14 cellular contexts compared by ENCODE assay signal in genomic region chr11:77548552-77549439, GRCh38. TPM values are rescaled to one million over a fixed set of nuclear protein-coding genes. Genes with fewer than 3 reads are reported as not detected.
DNase-seq lines count a peak whose midpoint lies in the region; ATAC-seq and TF ChIP-seq lines count a peak whose summit lies in the region.
"Had no signal": no experiment of that assay in that cellular context is flagged by ENCODE, and none has a peak within 500 bp of the region (broad histone marks: within the 10 kb centered on the region; RNA-seq: fewer than 3 reads in every experiment).

No MANE protein-coding gene starts in this region.

- H3K9me3 ChIP-seq in GM23248 (ENCODE audit: low read depth) (no peaks in the 10 kb centered on the region), MG63 (peaks cover 5% of the 10 kb centered on the region)
- H3K9me3 ChIP-seq: BE2C, psoas muscle, vagina had no signal

- ATAC-seq in GM19328 (IDR thresholded peaks at IDR 0.05; ENCODE audit: unreplicated experiment), result no peak

- no peaks in the 10 kb centered on the region for H3K9me2 ChIP-seq in GM23248 (ENCODE audit: insufficient read depth)

- no peaks in the 10 kb centered on the region for H3K27me3 Mint-ChIP-seq in glutamatergic neuron (ENCODE audit: unreplicated experiment)
- H3K27me3 Mint-ChIP-seq: memory B cell had no signal

- no peaks in the 10 kb centered on the region for H3K27me3 ChIP-seq in GM23248 (replicated peaks; ENCODE audit: insufficient read depth)
- H3K27me3 ChIP-seq in MG63, result no peaks in the 10 kb centered on the region
- H3K27me3 ChIP-seq: BE2C, vagina had no signal

- peaks cover 2% of the 10 kb centered on the region for H3K9me3 Mint-ChIP-seq in glutamatergic neuron (ENCODE audit: unreplicated experiment)
- H3K9me3 Mint-ChIP-seq: activated naive CD4-positive, alpha-beta T cell treated with anti-CD3 and anti-CD28 coated beads for 36 hours had no signal

- no peaks in the 10 kb centered on the region for H3F3A ChIP-seq in GM23248 (ENCODE audit: insufficient read depth)

- no peak overlapping the region for H3K27ac ChIP-seq in GM23248
- H3K27ac ChIP-seq: psoas muscle, vagina had no signal

- no peaks in the 10 kb centered on the region for H3K36me3 ChIP-seq in GM23248 (ENCODE audit: low read depth)
- H3K36me3 ChIP-seq in MG63, result no peaks in the 10 kb centered on the region
- H3K36me3 ChIP-seq: BE2C, vagina had no signal

- peak; percentile 23 for TF ChIP-seq CTCF in glutamatergic neuron (IDR thresholded peaks at IDR 0.05; ENCODE audit: partially characterized antibody, unreplicated experiment)

- peaks cover 4% of the 10 kb centered on the region for H3K4me1 Mint-ChIP-seq in glutamatergic neuron (ENCODE audit: low read depth, unreplicated experiment)

- no peaks in the 10 kb centered on the region for H3K36me3 Mint-ChIP-seq in glutamatergic neuron (ENCODE audit: unreplicated experiment)
- H3K36me3 Mint-ChIP-seq: memory B cell had no signal

- H3K79me2 ChIP-seq in GM23248 (ENCODE audit: insufficient read depth), result no peaks in the 10 kb centered on the region

- H3K9ac ChIP-seq in GM23248, result no peak overlapping the region

- no peak for DNase-seq in GM23248
- peak; percentile 24 for DNase-seq in SK-MEL-5 (ENCODE audit: low read depth, low spot score)
- no peak for DNase-seq in glutamatergic neuron
- DNase-seq in pons (ENCODE audit: low spot score), result peak; percentile 11
- no peak for DNase-seq in NCI-H2171 (lab: John Stamatoyannopoulos, UW)
- DNase-seq in HUDEP-2 (lab: John Stamatoyannopoulos, UW; ENCODE audit: unreplicated experiment in 76 of 76), result no peak
- no peak for DNase-seq in MG63
- DNase-seq: psoas muscle; stimulated activated CD4-positive, alpha-beta T cell treated with anti-CD3 and anti-CD28 coated beads, Interleukin-2, amount 100 ng/mL, for 24 hours had no signal

- in situ Hi-C loops in GM23248 (cut with MboI), result no loop called here
- in situ Hi-C loops in SK-MEL-5 (cut with HindIII; ENCODE audit: low pct_unique_long_range_greater_than_20kb, low sequenced_read_pairs), result no loop called here

- H3K4me2 ChIP-seq in GM23248 (ENCODE audit: unreplicated experiment), result no peak overlapping the region

- no peaks in the 10 kb centered on the region for H4K20me1 ChIP-seq in GM23248 (ENCODE audit: insufficient read depth)

- H2AFZ ChIP-seq in GM23248, result peak overlapping the region; percentile 70

- 47 to 54% methylated on average over 6 of the region's 6 CpGs for WGBS in GM23248 (ENCODE audit: low coverage in 1 of 2, low lambda C conversion rate in 2 of 2, missing lambda C conversion rate in 2 of 2), 2 experiments

- H3K4me3 ChIP-seq in GM23248 (no peak overlapping the region), MG63 (no peak overlapping the region)
- H3K4me3 ChIP-seq: psoas muscle, vagina had no signal

- no peak overlapping the region for H3K4me3 Mint-ChIP-seq in glutamatergic neuron (ENCODE audit: unreplicated experiment)
- H3K4me3 Mint-ChIP-seq: activated naive CD4-positive, alpha-beta T cell treated with anti-CD3 and anti-CD28 coated beads for 36 hours; memory B cell had no signal

- no peak overlapping the region for H3K27ac Mint-ChIP-seq in glutamatergic neuron (ENCODE audit: unreplicated experiment)
- H3K27ac Mint-ChIP-seq: activated naive CD4-positive, alpha-beta T cell treated with anti-CD3 and anti-CD28 coated beads for 36 hours; memory B cell had no signal

- no peaks in the 10 kb centered on the region for H3K4me1 ChIP-seq in GM23248 (ENCODE audit: insufficient read depth)
- H3K4me1 ChIP-seq: BE2C, psoas muscle, vagina had no signal

RNA-seq across cellular contexts. Expression of gene AQP11, which starts 41.0 kb away (rescaled TPM):
- total RNA-seq in GM23248 (2014; rRNA removed; shearing (Covaris generic)), result 0.43 and 2.9 TPM in 2 replicates
- polyA plus RNA-seq in GM23248 (2016; fragmentation: Nextera tagmentation; extraction: Ambion mirVana), result 0.80 and 1.1 TPM in 2 replicates
- 0.67 and 1.4 TPM in 2 replicates for total RNA-seq in SK-MEL-5 (2014; rRNA removed; shearing (Covaris generic))
- 0.80 and 1.4 TPM in 2 replicates for polyA plus RNA-seq in SK-MEL-5 (2015; cell fraction: cytosol; rRNA removed)
- 1.3 and 1.8 TPM in 2 replicates for polyA plus RNA-seq in SK-MEL-5 (2015; cell fraction: nucleus; rRNA removed)
- total RNA-seq in glutamatergic neuron (ENCODE audit: unreplicated experiment), result 2.0 TPM
- total RNA-seq in MG63 (2014; rRNA removed; shearing (Covaris generic); ENCODE audit: low replicate concordance), result not detected in 2 replicates

Comparison
In these comparisons a context has a peak if more than half of its experiments do, and no peak if none do; other contexts are left out.
1. DNase-seq: peak in SK-MEL-5 (single experiment) and pons (single experiment); none in GM23248 (single experiment), glutamatergic neuron (single experiment), NCI-H2171 (single experiment), HUDEP-2 (0 of 76) and MG63 (single experiment).